1 cellular context compared by ENCODE assay signal in genomic region chr2:195413944-195414343, GRCh38.
TF ChIP-seq lines count a peak whose summit lies in the region.

No MANE protein-coding gene starts in this region.

TF ChIP-seq in HepG2, 621 proteins besides CTCF, POLR2A, EP300 and RAD21 (continued from another document):
- TF ChIP-seq, protein P1, sequence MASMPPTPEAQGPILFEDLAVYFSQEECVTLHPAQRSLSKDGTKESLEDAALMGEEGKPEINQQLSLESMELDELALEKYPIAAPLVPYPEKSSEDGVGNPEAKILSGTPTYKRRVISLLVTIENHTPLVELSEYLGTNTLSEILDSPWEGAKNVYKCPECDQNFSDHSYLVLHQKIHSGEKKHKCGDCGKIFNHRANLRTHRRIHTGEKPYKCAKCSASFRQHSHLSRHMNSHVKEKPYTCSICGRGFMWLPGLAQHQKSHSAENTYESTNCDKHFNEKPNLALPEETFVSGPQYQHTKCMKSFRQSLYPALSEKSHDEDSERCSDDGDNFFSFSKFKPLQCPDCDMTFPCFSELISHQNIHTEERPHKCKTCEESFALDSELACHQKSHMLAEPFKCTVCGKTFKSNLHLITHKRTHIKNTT (CRISPR knock-in tag; IDR thresholded peaks at IDR 0.05) = no peak
- TF ChIP-seq, protein P2, sequence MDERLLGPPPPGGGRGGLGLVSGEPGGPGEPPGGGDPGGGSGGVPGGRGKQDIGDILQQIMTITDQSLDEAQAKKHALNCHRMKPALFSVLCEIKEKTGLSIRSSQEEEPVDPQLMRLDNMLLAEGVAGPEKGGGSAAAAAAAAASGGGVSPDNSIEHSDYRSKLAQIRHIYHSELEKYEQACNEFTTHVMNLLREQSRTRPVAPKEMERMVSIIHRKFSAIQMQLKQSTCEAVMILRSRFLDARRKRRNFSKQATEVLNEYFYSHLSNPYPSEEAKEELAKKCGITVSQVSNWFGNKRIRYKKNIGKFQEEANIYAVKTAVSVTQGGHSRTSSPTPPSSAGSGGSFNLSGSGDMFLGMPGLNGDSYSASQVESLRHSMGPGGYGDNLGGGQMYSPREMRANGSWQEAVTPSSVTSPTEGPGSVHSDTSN (CRISPR knock-in tag; IDR thresholded peaks at IDR 0.05) = no peak
- peak; percentile 38 to 53; a peak in 2 of 4 replicates for TF ChIP-seq MAFK (conservative IDR thresholded peaks at IDR 0.05 in 1 of 2, IDR thresholded peaks at IDR 0.05 in 1 of 2; ENCODE audit: low read length in 2 of 2)
- no peak for TF ChIP-seq ATF7 (IDR thresholded peaks at IDR 0.05)
- no peak for TF ChIP-seq ATF7 (CRISPR knock-in tag; IDR thresholded peaks at IDR 0.05)
- TF ChIP-seq BORCS8-MEF2B (CRISPR knock-in tag; IDR thresholded peaks at IDR 0.05) = no peak
- TF ChIP-seq NCOR1 (IDR thresholded peaks at IDR 0.05; ENCODE audit: borderline replicate concordance, low read length) = no peak
- TF ChIP-seq NFE2L2 (IDR thresholded peaks at IDR 0.05; ENCODE audit: low read length) = peak; percentile 88
- TF ChIP-seq, protein P3, sequence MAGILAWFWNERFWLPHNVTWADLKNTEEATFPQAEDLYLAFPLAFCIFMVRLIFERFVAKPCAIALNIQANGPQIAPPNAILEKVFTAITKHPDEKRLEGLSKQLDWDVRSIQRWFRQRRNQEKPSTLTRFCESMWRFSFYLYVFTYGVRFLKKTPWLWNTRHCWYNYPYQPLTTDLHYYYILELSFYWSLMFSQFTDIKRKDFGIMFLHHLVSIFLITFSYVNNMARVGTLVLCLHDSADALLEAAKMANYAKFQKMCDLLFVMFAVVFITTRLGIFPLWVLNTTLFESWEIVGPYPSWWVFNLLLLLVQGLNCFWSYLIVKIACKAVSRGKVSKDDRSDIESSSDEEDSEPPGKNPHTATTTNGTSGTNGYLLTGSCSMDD (CRISPR knock-in tag; IDR thresholded peaks at IDR 0.05) = no peak
- no peak for TF ChIP-seq REXO4 (CRISPR knock-in tag; IDR thresholded peaks at IDR 0.05; ENCODE audit: borderline replicate concordance)
- TF ChIP-seq ZBTB42 (CRISPR knock-in tag; IDR thresholded peaks at IDR 0.05) = no peak
- TF ChIP-seq, protein P4, sequence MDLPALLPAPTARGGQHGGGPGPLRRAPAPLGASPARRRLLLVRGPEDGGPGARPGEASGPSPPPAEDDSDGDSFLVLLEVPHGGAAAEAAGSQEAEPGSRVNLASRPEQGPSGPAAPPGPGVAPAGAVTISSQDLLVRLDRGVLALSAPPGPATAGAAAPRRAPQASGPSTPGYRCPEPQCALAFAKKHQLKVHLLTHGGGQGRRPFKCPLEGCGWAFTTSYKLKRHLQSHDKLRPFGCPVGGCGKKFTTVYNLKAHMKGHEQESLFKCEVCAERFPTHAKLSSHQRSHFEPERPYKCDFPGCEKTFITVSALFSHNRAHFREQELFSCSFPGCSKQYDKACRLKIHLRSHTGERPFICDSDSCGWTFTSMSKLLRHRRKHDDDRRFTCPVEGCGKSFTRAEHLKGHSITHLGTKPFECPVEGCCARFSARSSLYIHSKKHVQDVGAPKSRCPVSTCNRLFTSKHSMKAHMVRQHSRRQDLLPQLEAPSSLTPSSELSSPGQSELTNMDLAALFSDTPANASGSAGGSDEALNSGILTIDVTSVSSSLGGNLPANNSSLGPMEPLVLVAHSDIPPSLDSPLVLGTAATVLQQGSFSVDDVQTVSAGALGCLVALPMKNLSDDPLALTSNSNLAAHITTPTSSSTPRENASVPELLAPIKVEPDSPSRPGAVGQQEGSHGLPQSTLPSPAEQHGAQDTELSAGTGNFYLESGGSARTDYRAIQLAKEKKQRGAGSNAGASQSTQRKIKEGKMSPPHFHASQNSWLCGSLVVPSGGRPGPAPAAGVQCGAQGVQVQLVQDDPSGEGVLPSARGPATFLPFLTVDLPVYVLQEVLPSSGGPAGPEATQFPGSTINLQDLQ (CRISPR knock-in tag; IDR thresholded peaks at IDR 0.05) = no peak
- no peak for TF ChIP-seq RFX3 (CRISPR knock-in tag; IDR thresholded peaks at IDR 0.05)
- TF ChIP-seq ZFP90 (CRISPR knock-in tag; IDR thresholded peaks at IDR 0.05; ENCODE audit: borderline replicate concordance) = no peak
- no peak for TF ChIP-seq CBX2 (IDR thresholded peaks at IDR 0.05; ENCODE audit: low read depth, low read length)
- no peak for TF ChIP-seq CBX2 (CRISPR knock-in tag; IDR thresholded peaks at IDR 0.05; ENCODE audit: low read depth)
- TF ChIP-seq ZNF10 (CRISPR knock-in tag; IDR thresholded peaks at IDR 0.05; ENCODE audit: borderline replicate concordance, low read depth) = no peak
- no peak for TF ChIP-seq GTF3A (CRISPR knock-in tag; conservative IDR thresholded peaks at IDR 0.05)
TF ChIP-seq in HepG2: peak in this region for 3.
